In genomic region chr12:8047842-8048241, GRCh38 we compare ENCODE assay signal across 20 cellular contexts. TPM values are rescaled to one million over a fixed set of nuclear protein-coding genes. Genes with fewer than 3 reads are reported as not detected.
"Had no signal": no experiment of that assay in that cellular context is flagged by ENCODE, and none has a peak within 500 bp of the region (broad histone marks: within the 10 kb centered on the region; RNA-seq: fewer than 3 reads in every experiment).

No MANE protein-coding gene starts in this region.

- H3K9me3 ChIP-seq: pancreas, stomach, thoracic aorta, transverse colon had no signal

- H3K27me3 ChIP-seq: hepatocyte, pancreas, stomach, transverse colon had no signal

- H3K27ac Mint-ChIP-seq: dendritic cell treated with granulocyte-macrophage colony-stimulating factor and Interleukin-4, amounts not matched to agents 40 ng/mL and 50 ng/mL, for 4 days; progenitor cell of endocrine pancreas had no signal

- H3K4me3 ChIP-seq: hepatocyte, lung, pancreas, stomach, thoracic aorta, transverse colon had no signal

- H3K27ac ChIP-seq: hepatocyte, pancreas, stomach, thoracic aorta, transverse colon had no signal

- H3K4me1 ChIP-seq: pancreas had no signal

- H3K9me3 Mint-ChIP-seq: dendritic cell treated with granulocyte-macrophage colony-stimulating factor and Interleukin-4, amounts not matched to agents 40 ng/mL and 50 ng/mL, for 4 days; naive thymus-derived CD8-positive, alpha-beta T cell had no signal

- H3K79me2 ChIP-seq: hepatocyte had no signal

- H3K4me2 ChIP-seq: hepatocyte had no signal

- H3K4me3 Mint-ChIP-seq: dendritic cell treated with granulocyte-macrophage colony-stimulating factor and Interleukin-4, amounts not matched to agents 40 ng/mL and 50 ng/mL, for 4 days; naive thymus-derived CD8-positive, alpha-beta T cell had no signal

- H2AFZ ChIP-seq: hepatocyte had no signal

- H3K27me3 Mint-ChIP-seq: dendritic cell treated with granulocyte-macrophage colony-stimulating factor and Interleukin-4, amounts not matched to agents 40 ng/mL and 50 ng/mL, for 4 days; naive thymus-derived CD8-positive, alpha-beta T cell; progenitor cell of endocrine pancreas had no signal

- DNase-seq: cerebellar nuclear complex; foreskin melanocyte; left colon; left ventricle myocardium superior; mesendoderm; naive thymus-derived CD8-positive, alpha-beta T cell; occipital lobe; pancreas; right cardiac atrium; small intestine; stimulated activated CD4-positive, alpha-beta T cell treated with anti-CD3 and anti-CD28 coated beads, Interleukin-2, amount 100 ng/mL, for 48 hours; stomach; substantia nigra; transverse colon had no signal

- ATAC-seq: left colon; left ventricle myocardium superior; naive thymus-derived CD8-positive, alpha-beta T cell; pancreas; right cardiac atrium had no signal

RNA-seq across cellular contexts. Expression of gene C3AR1, which starts 18.3 kb away (rescaled TPM):
- total RNA-seq: progenitor cell of endocrine pancreas had no signal
- polyA plus RNA-seq: neural cell had no signal
